ENCODE assay signal across 23 cellular contexts in genomic region chr6:43868467-43868866, GRCh38.
"Had no signal": no experiment of that assay in that cellular context is flagged by ENCODE, and none has a peak within 500 bp of the region (broad histone marks: within the 10 kb centered on the region; RNA-seq: fewer than 3 reads in every experiment).

No MANE protein-coding gene starts in this region.

- H3K4me1 ChIP-seq: colonic mucosa, esophagus muscularis mucosa, foreskin keratinocyte, gastroesophageal sphincter had no signal

- H3K4me3 ChIP-seq: colonic mucosa, esophagus muscularis mucosa, gastroesophageal sphincter, heart right ventricle, lower lobe of right lung, psoas muscle, skin epidermis, thoracic aorta had no signal

- FAIRE-seq: endothelial cell of umbilical vein had no signal

- DNase-seq: central memory CD4-positive, alpha-beta T cell; colonic mucosa; effector CD8-positive, alpha-beta T cell; foreskin keratinocyte; heart right ventricle; hippocampal formation; islet precursor cell; left ventricle myocardium superior; natural killer cell; right cardiac atrium; stimulated activated CD4-positive, alpha-beta T cell treated with anti-CD3 and anti-CD28 coated beads, Interleukin-15, amount 100 ng/mL, for 24 hours; stimulated activated CD4-positive, alpha-beta T cell treated with anti-CD3 and anti-CD28 coated beads, Interleukin-2, amount 100 ng/mL, for 48 hours; stimulated activated naive B cell treated with anti-CD40 and anti-IgM and Interleukin-4, amounts not matched to agents 10 μg/mL and 1 μg/mL and 100 μg/mL, for 72 hours had no signal

- H3K27me3 ChIP-seq: colonic mucosa had no signal

- H3K27ac Mint-ChIP-seq: dendritic cell treated with granulocyte-macrophage colony-stimulating factor and Interleukin-4, amounts not matched to agents 40 ng/mL and 50 ng/mL, for 4 days; natural killer cell; stimulated activated naive B cell treated with anti-CD40 and anti-IgM and Interleukin-4, amounts not matched to agents 10 μg/mL and 1 μg/mL and 100 μg/mL, for 72 hours; stimulated activated naive CD8-positive, alpha-beta T cell treated with anti-CD3 and anti-CD28 coated beads, Interleukin-15, Interleukin-2, amounts not matched to agents 100 ng/mL and 50 ng/mL, for 24 hours had no signal

- H3K36me3 ChIP-seq: colonic mucosa, esophagus muscularis mucosa, gastroesophageal sphincter, heart right ventricle, lower lobe of right lung, thoracic aorta had no signal

- H3K4me1 Mint-ChIP-seq: natural killer cell; neural crest cell; stimulated activated naive B cell treated with anti-CD40 and anti-IgM and Interleukin-4, amounts not matched to agents 10 μg/mL and 1 μg/mL and 100 μg/mL, for 72 hours had no signal

- H3K4me3 Mint-ChIP-seq: dendritic cell treated with granulocyte-macrophage colony-stimulating factor and Interleukin-4, amounts not matched to agents 40 ng/mL and 50 ng/mL, for 4 days; natural killer cell; neural crest cell; stimulated activated naive B cell treated with anti-CD40 and anti-IgM and Interleukin-4, amounts not matched to agents 10 μg/mL and 1 μg/mL and 100 μg/mL, for 72 hours; stimulated activated naive CD8-positive, alpha-beta T cell treated with anti-CD3 and anti-CD28 coated beads, Interleukin-15, Interleukin-2, amounts not matched to agents 100 ng/mL and 50 ng/mL, for 24 hours had no signal

- H3K9me3 ChIP-seq: colonic mucosa, esophagus muscularis mucosa, gastroesophageal sphincter, heart right ventricle, lower lobe of right lung, psoas muscle, thoracic aorta had no signal

- H3K9me3 Mint-ChIP-seq: dendritic cell treated with granulocyte-macrophage colony-stimulating factor and Interleukin-4, amounts not matched to agents 40 ng/mL and 50 ng/mL, for 4 days; natural killer cell; neural crest cell; stimulated activated naive B cell treated with anti-CD40 and anti-IgM and Interleukin-4, amounts not matched to agents 10 μg/mL and 1 μg/mL and 100 μg/mL, for 72 hours; stimulated activated naive CD8-positive, alpha-beta T cell treated with anti-CD3 and anti-CD28 coated beads, Interleukin-15, Interleukin-2, amounts not matched to agents 100 ng/mL and 50 ng/mL, for 24 hours had no signal

- H3K36me3 Mint-ChIP-seq: natural killer cell; stimulated activated naive B cell treated with anti-CD40 and anti-IgM and Interleukin-4, amounts not matched to agents 10 μg/mL and 1 μg/mL and 100 μg/mL, for 72 hours had no signal

- H3K27ac ChIP-seq: colonic mucosa, esophagus muscularis mucosa, foreskin keratinocyte, gastroesophageal sphincter, heart right ventricle, lower lobe of right lung, psoas muscle, skin epidermis, thoracic aorta had no signal

- ATAC-seq: foreskin keratinocyte; gastroesophageal sphincter; lower lobe of right lung; natural killer cell; stimulated activated naive B cell treated with anti-CD40 and anti-IgM and Interleukin-4, amounts not matched to agents 10 μg/mL and 1 μg/mL and 100 μg/mL, for 72 hours had no signal
